In the genomic region with DNA sequence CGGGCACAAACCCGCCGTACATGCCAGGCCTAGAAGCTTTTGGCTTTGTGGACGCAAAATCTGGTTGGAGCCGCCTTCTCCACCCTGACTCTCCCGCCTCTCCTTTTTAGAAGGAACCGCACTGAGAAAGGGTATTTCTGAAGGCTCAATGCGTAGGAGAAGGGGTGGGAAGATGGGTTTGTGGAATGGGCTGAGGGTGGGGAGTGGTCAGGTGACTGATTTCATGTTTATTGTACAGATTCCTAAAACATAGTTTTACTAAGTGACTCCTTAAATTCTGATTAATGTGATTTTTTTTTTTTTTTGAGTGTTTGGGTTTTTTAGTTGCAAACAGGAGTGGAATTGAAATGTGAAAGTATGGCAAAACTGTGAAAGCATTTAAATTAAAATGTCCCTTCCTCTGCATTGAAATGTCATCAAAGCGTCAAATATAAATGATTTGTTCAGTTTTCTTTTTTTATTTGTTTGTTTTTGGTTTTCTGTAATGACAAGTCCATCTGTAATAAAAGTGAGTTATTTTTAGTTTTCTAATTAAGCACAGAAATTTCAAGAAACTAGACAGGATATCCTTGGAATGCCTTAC, we compare ENCODE assay signal across 1 cellular context.
TF ChIP-seq lines count a peak whose summit lies in the region.

No MANE protein-coding gene starts in this region.

TF ChIP-seq in K562, 482 proteins besides CTCF, POLR2A, EP300 and RAD21 (continued from another document and continues in another):
- TF ChIP-seq, protein P1, sequence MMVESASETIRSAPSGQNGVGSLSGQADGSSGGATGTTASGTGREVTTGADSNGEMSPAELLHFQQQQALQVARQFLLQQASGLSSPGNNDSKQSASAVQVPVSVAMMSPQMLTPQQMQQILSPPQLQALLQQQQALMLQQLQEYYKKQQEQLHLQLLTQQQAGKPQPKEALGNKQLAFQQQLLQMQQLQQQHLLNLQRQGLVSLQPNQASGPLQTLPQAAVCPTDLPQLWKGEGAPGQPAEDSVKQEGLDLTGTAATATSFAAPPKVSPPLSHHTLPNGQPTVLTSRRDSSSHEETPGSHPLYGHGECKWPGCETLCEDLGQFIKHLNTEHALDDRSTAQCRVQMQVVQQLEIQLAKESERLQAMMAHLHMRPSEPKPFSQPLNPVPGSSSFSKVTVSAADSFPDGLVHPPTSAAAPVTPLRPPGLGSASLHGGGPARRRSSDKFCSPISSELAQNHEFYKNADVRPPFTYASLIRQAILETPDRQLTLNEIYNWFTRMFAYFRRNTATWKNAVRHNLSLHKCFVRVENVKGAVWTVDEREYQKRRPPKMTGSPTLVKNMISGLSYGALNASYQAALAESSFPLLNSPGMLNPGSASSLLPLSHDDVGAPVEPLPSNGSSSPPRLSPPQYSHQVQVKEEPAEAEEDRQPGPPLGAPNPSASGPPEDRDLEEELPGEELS (CRISPR knock-in tag; IDR thresholded peaks at IDR 0.05; ENCODE audit: borderline replicate concordance) = no peak
- TF ChIP-seq LARP7 (IDR thresholded peaks at IDR 0.05) = no peak
- no peak for TF ChIP-seq ZNF146 (CRISPR knock-in tag; IDR thresholded peaks at IDR 0.05; ENCODE audit: unreplicated experiment)
- no peak for TF ChIP-seq ZNF668 (CRISPR knock-in tag; IDR thresholded peaks at IDR 0.05)
- TF ChIP-seq CAMTA2 (CRISPR knock-in tag; conservative IDR thresholded peaks at IDR 0.05) = 0 out of 2 replicates have a peak, but pooled peaks have one; percentile 41
- TF ChIP-seq GABPA (tag; conservative IDR thresholded peaks at IDR 0.05; ENCODE audit: low read depth) = peak; percentile 14; the same call in 1 of the 2 replicates
- peak; percentile 84; the same call in 1 of the 2 replicates for TF ChIP-seq PHB (CRISPR knock-in tag; IDR thresholded peaks at IDR 0.05)
- TF ChIP-seq SETDB1 (IDR thresholded peaks at IDR 0.05; ENCODE audit: low read length) = no peak
- 0 out of 2 replicates have a peak, but pooled peaks have one; percentile 11 for TF ChIP-seq ZNF253 (CRISPR knock-in tag; conservative IDR thresholded peaks at IDR 0.05)
- TF ChIP-seq PTTG1 (tag; IDR thresholded peaks at IDR 0.05; ENCODE audit: low read depth) = no peak
- TF ChIP-seq SIN3A (IDR thresholded peaks at IDR 0.05; ENCODE audit: borderline replicate concordance in 2 of 2, control insufficient read depth in 1 of 2, low read depth in 2 of 2, low read length in 2 of 2) = no peak
- no peak for TF ChIP-seq BRD4 (IDR thresholded peaks at IDR 0.05)
- TF ChIP-seq HSF4 (CRISPR knock-in tag; IDR thresholded peaks at IDR 0.05; ENCODE audit: borderline replicate concordance) = no peak
- TF ChIP-seq MBD2 (IDR thresholded peaks at IDR 0.05; ENCODE audit: borderline replicate concordance, low read depth) = no peak
- TF ChIP-seq, protein P2, sequence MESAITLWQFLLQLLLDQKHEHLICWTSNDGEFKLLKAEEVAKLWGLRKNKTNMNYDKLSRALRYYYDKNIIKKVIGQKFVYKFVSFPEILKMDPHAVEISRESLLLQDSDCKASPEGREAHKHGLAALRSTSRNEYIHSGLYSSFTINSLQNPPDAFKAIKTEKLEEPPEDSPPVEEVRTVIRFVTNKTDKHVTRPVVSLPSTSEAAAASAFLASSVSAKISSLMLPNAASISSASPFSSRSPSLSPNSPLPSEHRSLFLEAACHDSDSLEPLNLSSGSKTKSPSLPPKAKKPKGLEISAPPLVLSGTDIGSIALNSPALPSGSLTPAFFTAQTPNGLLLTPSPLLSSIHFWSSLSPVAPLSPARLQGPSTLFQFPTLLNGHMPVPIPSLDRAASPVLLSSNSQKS (CRISPR knock-in tag; IDR thresholded peaks at IDR 0.05) = no peak
- TF ChIP-seq FOXM1 (IDR thresholded peaks at IDR 0.05; ENCODE audit: low read depth) = no peak
- TF ChIP-seq FOXM1 (CRISPR knock-in tag; IDR thresholded peaks at IDR 0.05; ENCODE audit: low read depth) = no peak
- peak; percentile 82; the same call in 1 of the 2 replicates for TF ChIP-seq HLTF (IDR thresholded peaks at IDR 0.05)
- TF ChIP-seq SIX5 (IDR thresholded peaks at IDR 0.05; ENCODE audit: borderline replicate concordance in 1 of 2, insufficient read depth in 1 of 2, low read depth in 1 of 2, low read length in 2 of 2) = no peak
- TF ChIP-seq, protein P3, sequence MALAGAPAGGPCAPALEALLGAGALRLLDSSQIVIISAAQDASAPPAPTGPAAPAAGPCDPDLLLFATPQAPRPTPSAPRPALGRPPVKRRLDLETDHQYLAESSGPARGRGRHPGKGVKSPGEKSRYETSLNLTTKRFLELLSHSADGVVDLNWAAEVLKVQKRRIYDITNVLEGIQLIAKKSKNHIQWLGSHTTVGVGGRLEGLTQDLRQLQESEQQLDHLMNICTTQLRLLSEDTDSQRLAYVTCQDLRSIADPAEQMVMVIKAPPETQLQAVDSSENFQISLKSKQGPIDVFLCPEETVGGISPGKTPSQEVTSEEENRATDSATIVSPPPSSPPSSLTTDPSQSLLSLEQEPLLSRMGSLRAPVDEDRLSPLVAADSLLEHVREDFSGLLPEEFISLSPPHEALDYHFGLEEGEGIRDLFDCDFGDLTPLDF (CRISPR knock-in tag; IDR thresholded peaks at IDR 0.05) = peak; percentile 65; the same call in 1 of the 2 replicates
- no peak for TF ChIP-seq DMBX1 (CRISPR knock-in tag; IDR thresholded peaks at IDR 0.05; ENCODE audit: borderline replicate concordance)
- no peak for TF ChIP-seq HNRNPH1 (optimal IDR thresholded peaks at IDR 0.05; ENCODE audit: low read depth, low read length)
- TF ChIP-seq CREB1 (IDR thresholded peaks at IDR 0.05) = no peak
- TF ChIP-seq CREB1 (CRISPR knock-in tag; IDR thresholded peaks at IDR 0.05) = no peak
- TF ChIP-seq NCOA1 (IDR thresholded peaks at IDR 0.05; ENCODE audit: low read depth) = no peak
- TF ChIP-seq ZNF830 (CRISPR knock-in tag; IDR thresholded peaks at IDR 0.05) = 0 out of 2 replicates have a peak, but pooled peaks have one; percentile 5
- TF ChIP-seq POLR3G (IDR thresholded peaks at IDR 0.05; ENCODE audit: extremely low read depth, insufficient read length, insufficient replicate concordance) = no peak
- no peak for TF ChIP-seq THRAP3 (IDR thresholded peaks at IDR 0.05; ENCODE audit: borderline replicate concordance)
- TF ChIP-seq HDAC2 (IDR thresholded peaks at IDR 0.05) = 0 out of 2 replicates have a peak, but pooled peaks have one; percentile 3
- no peak for TF ChIP-seq GABPB1 (CRISPR knock-in tag; IDR thresholded peaks at IDR 0.05)
- TF ChIP-seq TEAD1 (CRISPR knock-in tag; IDR thresholded peaks at IDR 0.05) = no peak
- TF ChIP-seq TOE1 (IDR thresholded peaks at IDR 0.05; ENCODE audit: borderline replicate concordance) = peak; percentile 70; the same call in 1 of the 2 replicates
- TF ChIP-seq TOE1 (CRISPR knock-in tag; IDR thresholded peaks at IDR 0.05; ENCODE audit: borderline replicate concordance, low read depth) = no peak
- TF ChIP-seq, protein P4, sequence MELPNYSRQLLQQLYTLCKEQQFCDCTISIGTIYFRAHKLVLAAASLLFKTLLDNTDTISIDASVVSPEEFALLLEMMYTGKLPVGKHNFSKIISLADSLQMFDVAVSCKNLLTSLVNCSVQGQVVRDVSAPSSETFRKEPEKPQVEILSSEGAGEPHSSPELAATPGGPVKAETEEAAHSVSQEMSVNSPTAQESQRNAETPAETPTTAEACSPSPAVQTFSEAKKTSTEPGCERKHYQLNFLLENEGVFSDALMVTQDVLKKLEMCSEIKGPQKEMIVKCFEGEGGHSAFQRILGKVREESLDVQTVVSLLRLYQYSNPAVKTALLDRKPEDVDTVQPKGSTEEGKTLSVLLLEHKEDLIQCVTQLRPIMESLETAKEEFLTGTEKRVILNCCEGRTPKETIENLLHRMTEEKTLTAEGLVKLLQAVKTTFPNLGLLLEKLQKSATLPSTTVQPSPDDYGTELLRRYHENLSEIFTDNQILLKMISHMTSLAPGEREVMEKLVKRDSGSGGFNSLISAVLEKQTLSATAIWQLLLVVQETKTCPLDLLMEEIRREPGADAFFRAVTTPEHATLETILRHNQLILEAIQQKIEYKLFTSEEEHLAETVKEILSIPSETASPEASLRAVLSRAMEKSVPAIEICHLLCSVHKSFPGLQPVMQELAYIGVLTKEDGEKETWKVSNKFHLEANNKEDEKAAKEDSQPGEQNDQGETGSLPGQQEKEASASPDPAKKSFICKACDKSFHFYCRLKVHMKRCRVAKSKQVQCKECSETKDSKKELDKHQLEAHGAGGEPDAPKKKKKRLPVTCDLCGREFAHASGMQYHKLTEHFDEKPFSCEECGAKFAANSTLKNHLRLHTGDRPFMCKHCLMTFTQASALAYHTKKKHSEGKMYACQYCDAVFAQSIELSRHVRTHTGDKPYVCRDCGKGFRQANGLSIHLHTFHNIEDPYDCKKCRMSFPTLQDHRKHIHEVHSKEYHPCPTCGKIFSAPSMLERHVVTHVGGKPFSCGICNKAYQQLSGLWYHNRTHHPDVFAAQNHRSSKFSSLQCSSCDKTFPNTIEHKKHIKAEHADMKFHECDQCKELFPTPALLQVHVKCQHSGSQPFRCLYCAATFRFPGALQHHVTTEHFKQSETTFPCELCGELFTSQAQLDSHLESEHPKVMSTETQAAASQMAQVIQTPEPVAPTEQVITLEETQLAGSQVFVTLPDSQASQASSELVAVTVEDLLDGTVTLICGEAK (IDR thresholded peaks at IDR 0.05) = peak; percentile 52; the same call in 1 of the 2 replicates
- TF ChIP-seq, protein P4 (CRISPR knock-in tag; IDR thresholded peaks at IDR 0.05) = no peak
- TF ChIP-seq PHTF2 (CRISPR knock-in tag; IDR thresholded peaks at IDR 0.05) = no peak
- 0 out of 2 replicates have a peak, but pooled peaks have one; percentile 16 for TF ChIP-seq ZNF766 (CRISPR knock-in tag; conservative IDR thresholded peaks at IDR 0.05)
- TF ChIP-seq, protein P5, sequence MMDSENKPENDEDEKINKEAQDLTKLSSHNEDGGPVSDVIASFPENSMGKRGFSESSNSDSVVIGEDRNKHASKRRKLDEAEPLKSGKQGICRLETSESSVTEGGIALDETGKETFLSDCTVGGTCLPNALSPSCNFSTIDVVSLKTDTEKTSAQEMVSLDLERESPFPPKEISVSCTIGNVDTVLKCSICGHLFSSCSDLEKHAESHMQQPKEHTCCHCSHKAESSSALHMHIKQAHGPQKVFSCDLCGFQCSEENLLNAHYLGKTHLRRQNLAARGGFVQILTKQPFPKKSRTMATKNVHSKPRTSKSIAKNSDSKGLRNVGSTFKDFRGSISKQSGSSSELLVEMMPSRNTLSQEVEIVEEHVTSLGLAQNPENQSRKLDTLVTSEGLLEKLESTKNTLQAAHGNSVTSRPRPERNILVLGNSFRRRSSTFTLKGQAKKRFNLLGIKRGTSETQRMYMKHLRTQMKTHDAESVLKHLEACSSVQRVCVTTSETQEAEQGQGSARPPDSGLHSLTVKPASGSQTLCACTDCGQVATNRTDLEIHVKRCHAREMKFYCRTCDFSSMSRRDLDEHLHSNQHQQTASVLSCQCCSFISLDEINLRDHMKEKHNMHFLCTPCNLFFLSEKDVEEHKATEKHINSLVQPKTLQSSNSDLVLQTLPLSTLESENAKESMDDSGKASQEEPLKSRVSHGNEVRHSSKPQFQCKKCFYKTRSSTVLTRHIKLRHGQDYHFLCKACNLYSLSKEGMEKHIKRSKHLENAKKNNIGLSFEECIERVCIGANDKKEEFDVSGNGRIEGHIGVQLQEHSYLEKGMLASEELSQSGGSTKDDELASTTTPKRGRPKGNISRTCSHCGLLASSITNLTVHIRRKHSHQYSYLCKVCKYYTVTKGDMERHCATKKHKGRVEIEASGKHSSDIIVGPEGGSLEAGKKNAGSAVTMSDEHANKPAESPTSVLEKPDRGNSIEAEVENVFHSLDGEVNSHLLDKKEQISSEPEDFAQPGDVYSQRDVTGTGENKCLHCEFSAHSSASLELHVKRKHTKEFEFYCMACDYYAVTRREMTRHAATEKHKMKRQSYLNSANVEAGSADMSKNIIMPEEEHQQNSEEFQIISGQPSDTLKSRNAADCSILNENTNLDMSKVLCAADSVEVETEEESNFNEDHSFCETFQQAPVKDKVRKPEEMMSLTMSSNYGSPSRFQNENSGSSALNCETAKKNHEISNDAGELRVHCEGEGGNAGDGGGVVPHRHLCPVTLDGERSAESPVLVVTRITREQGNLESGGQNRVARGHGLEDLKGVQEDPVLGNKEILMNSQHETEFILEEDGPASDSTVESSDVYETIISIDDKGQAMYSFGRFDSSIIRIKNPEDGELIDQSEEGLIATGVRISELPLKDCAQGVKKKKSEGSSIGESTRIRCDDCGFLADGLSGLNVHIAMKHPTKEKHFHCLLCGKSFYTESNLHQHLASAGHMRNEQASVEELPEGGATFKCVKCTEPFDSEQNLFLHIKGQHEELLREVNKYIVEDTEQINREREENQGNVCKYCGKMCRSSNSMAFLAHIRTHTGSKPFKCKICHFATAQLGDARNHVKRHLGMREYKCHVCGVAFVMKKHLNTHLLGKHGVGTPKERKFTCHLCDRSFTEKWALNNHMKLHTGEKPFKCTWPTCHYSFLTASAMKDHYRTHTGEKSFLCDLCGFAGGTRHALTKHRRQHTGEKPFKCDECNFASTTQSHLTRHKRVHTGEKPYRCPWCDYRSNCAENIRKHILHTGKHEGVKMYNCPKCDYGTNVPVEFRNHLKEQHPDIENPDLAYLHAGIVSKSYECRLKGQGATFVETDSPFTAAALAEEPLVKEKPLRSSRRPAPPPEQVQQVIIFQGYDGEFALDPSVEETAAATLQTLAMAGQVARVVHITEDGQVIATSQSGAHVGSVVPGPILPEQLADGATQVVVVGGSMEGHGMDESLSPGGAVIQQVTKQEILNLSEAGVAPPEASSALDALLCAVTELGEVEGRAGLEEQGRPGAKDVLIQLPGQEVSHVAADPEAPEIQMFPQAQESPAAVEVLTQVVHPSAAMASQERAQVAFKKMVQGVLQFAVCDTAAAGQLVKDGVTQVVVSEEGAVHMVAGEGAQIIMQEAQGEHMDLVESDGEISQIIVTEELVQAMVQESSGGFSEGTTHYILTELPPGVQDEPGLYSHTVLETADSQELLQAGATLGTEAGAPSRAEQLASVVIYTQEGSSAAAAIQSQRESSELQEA (IDR thresholded peaks at IDR 0.05; ENCODE audit: low read depth) = no peak
- no peak; the same call in 1 of the 2 replicates for TF ChIP-seq MIER1 (IDR thresholded peaks at IDR 0.05; ENCODE audit: low read depth)
